Comparison of ENCODE assay signal across 10 cellular contexts in the genomic region with DNA sequence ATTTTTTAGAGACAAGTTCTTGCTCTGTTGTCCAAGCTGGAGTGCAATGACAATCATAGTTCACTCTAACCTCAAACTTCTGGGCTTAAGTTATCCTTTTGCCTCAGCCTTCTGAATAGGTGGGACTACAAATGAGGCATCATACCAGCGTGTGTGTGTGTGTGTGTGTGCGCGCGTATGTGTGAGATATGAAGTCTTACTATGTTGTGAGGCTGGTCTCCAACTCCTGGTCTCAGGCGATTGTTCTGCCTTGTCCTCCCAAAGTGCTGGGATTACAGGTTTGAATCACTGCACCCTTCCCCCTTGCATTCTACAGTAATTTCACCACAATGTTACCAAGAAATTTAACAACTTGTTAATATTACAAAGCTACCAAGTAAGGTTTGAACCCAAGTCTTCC. TPM values are rescaled to one million over a fixed set of nuclear protein-coding genes. Genes with fewer than 3 reads are reported as not detected.
DNase-seq lines count a peak whose midpoint lies in the region; ATAC-seq, FAIRE-seq and TF ChIP-seq lines count a peak whose summit lies in the region.
"Had no signal": no experiment of that assay in that cellular context is flagged by ENCODE, and none has a peak within 500 bp of the region (broad histone marks: within the 10 kb centered on the region; RNA-seq: fewer than 3 reads in every experiment).

No MANE protein-coding gene starts in this region.

- in situ Hi-C loops in HepG2 (cut with HindIII; ENCODE audit: extremely low pct_ligation_motif_present, low pct_unique_long_range_greater_than_20kb): no loop called here
- in situ Hi-C loops in K562 (cut with MboI): no loop called here

- peaks cover 0 to 15% (median 11%) of the 10 kb centered on the region in 3 donors for H3K36me3 Mint-ChIP-seq in naive thymus-derived CD8-positive, alpha-beta T cell
- H3K36me3 Mint-ChIP-seq in type B pancreatic cell: no peaks in the 10 kb centered on the region

- H3K4me1 ChIP-seq in liver (ENCODE audit: control insufficient read depth in 4 of 4, insufficient read depth in 4 of 4, low read length in 3 of 4) (peaks cover 7 to 10% (median 8%) of the 10 kb centered on the region in 4 donors), HepG2 (ENCODE audit: insufficient read depth, low read length) (peaks cover 27% of the 10 kb centered on the region), K562 (replicated peaks in 1 of 2; ENCODE audit: control insufficient read depth in 2 of 2, insufficient read depth in 2 of 2, low read length in 2 of 2) (peaks cover 6 to 7% of the 10 kb centered on the region in 2 experiments; a peak in 3 of 5 replicates), aorta (ENCODE audit: control insufficient read depth in 1 of 2, insufficient read depth in 2 of 2, low read length in 2 of 2) (peaks cover 3 to 13% of the 10 kb centered on the region in 2 donors)

- DNase-seq in HepG2 (ENCODE audit: low spot score) (no peak), K562 (ENCODE audit: extremely low read depth in 1 of 4, low spot score in 3 of 4) (no peak), aorta (no peak), type B pancreatic cell (ENCODE audit: extremely low spot score, unreplicated experiment) (no peak), NCI-H82 treated with DMSO at 0.1 percent for 48 hours (lab: John Stamatoyannopoulos, UW; ENCODE audit: unreplicated experiment) (no peak)
- DNase-seq in naive thymus-derived CD8-positive, alpha-beta T cell: peak in 1 of 10 donors; percentile 50
- DNase-seq: NCI-H1105 treated with DMSO at 0.1 percent for 48 hours had no signal

- no peak for TF ChIP-seq RAD21 in liver (IDR thresholded peaks at IDR 0.05)
- no peak for TF ChIP-seq RAD21 in HepG2 (CRISPR knock-in tag; IDR thresholded peaks at IDR 0.05)
- no peak for TF ChIP-seq RAD21 in K562 (CRISPR knock-in tag; conservative IDR thresholded peaks at IDR 0.05 in 1 of 2, IDR thresholded peaks at IDR 0.05 in 1 of 2)

- no peak overlapping the region for H3K4me2 ChIP-seq in HepG2 (ENCODE audit: low read depth, low read length)
- H3K4me2 ChIP-seq in K562 (ENCODE audit: insufficient read depth, low read length): no peak overlapping the region

- POLR2A ChIA-PET in HepG2 (lab: Yijun Ruan, JAX): no interaction called here
- POLR2A ChIA-PET in K562 (lab: Yijun Ruan, JAX): no interaction called here
- POLR2A ChIA-PET in naive thymus-derived CD8-positive, alpha-beta T cell (lab: Charles Lee): interaction anchor here (0.6 to 1.9 kb wide), 12 partner anchors 9 to 868 kb away, joined by 3 to 20 read pairs (median 4); a partner anchor contains a TSS

- FAIRE-seq in HepG2 (lab: Jason Lieb, UNC) (no peak), K562 (lab: Jason Lieb, UNC) (no peak)

- TF ChIP-seq POLR2A in HepG2 (IDR thresholded peaks at IDR 0.05; ENCODE audit: insufficient read depth in 1 of 2, low read depth in 2 of 2, low read length in 2 of 2) (no peak), K562 (conservative IDR thresholded peaks at IDR 0.05) (no peak)

- H3K4me3 Mint-ChIP-seq in naive thymus-derived CD8-positive, alpha-beta T cell: peak overlapping the region; percentile 87 to 100 (median 100)
- H3K4me3 Mint-ChIP-seq in type B pancreatic cell: no peak overlapping the region

- H4K20me1 ChIP-seq in HepG2 (ENCODE audit: insufficient read depth, low read length): no peaks in the 10 kb centered on the region
- H4K20me1 ChIP-seq in K562 (replicated peaks; ENCODE audit: control insufficient read depth, insufficient read depth, low read length): no peaks in the 10 kb centered on the region

- no peaks in the 10 kb centered on the region for H3K9me1 ChIP-seq in K562 (ENCODE audit: control insufficient read depth, insufficient read depth, low read length)

- H3K9me3 ChIP-seq in liver (ENCODE audit: control insufficient read depth in 4 of 4, low read length in 3 of 4) (no peaks in the 10 kb centered on the region), HepG2 (ENCODE audit: low read length) (no peaks in the 10 kb centered on the region), K562 (replicated peaks; ENCODE audit: control insufficient read depth, insufficient read depth, low read depth, low read length) (no peaks in the 10 kb centered on the region), aorta (ENCODE audit: control insufficient read depth, low read length) (no peaks in the 10 kb centered on the region)

- H3K4me3 ChIP-seq in liver (ENCODE audit: low read depth in 1 of 3, low read length in 3 of 3) (no peak overlapping the region), HepG2 (replicated peaks in 1 of 3; ENCODE audit: insufficient read depth in 1 of 3, low read depth in 2 of 3, low read length in 3 of 3) (no peak overlapping the region), K562 (no peak overlapping the region), aorta (ENCODE audit: low read length in 2 of 2) (no peak overlapping the region)
- H3K4me3 ChIP-seq: SK-N-MC had no signal

- H3K79me2 ChIP-seq in HepG2 (ENCODE audit: insufficient read depth, low read length): no peaks in the 10 kb centered on the region
- no peaks in the 10 kb centered on the region for H3K79me2 ChIP-seq in K562 (ENCODE audit: control insufficient read depth, insufficient read depth, low read length)

- H3K36me3 ChIP-seq in liver (ENCODE audit: control insufficient read depth in 4 of 4, insufficient read depth in 3 of 4, low read depth in 1 of 4, low read length in 3 of 4): peaks cover 0 to 6% (median 2%) of the 10 kb centered on the region in 4 donors
- no peaks in the 10 kb centered on the region for H3K36me3 ChIP-seq in HepG2 (replicated peaks in 1 of 2; ENCODE audit: control insufficient read depth in 1 of 2, insufficient read depth in 2 of 2, low read length in 2 of 2)
- no peaks in the 10 kb centered on the region for H3K36me3 ChIP-seq in K562 (ENCODE audit: control insufficient read depth, insufficient read depth, low read length)
- peaks cover 0 to 2% of the 10 kb centered on the region in 2 donors for H3K36me3 ChIP-seq in aorta (ENCODE audit: control insufficient read depth in 1 of 2, insufficient read depth in 2 of 2, low read length in 1 of 2)

- no peaks in the 10 kb centered on the region for H3K27me3 Mint-ChIP-seq in naive thymus-derived CD8-positive, alpha-beta T cell
- H3K27me3 Mint-ChIP-seq in type B pancreatic cell: no peaks in the 10 kb centered on the region

- TF ChIP-seq CTCF in liver (IDR thresholded peaks at IDR 0.05; ENCODE audit: low read depth, low read length, missing input control): no peak
- no peak for TF ChIP-seq CTCF in HepG2 (CRISPR knock-in tag; IDR thresholded peaks at IDR 0.05)
- no peak for TF ChIP-seq CTCF in K562 (IDR thresholded peaks at IDR 0.05 in 2 of 3, conservative IDR thresholded peaks at IDR 0.05 in 1 of 3; ENCODE audit: insufficient read depth in 2 of 3, low read depth in 1 of 3, low read length in 3 of 3)
- no peak for TF ChIP-seq CTCF in type B pancreatic cell (conservative IDR thresholded peaks at IDR 0.05)

- CTCF ChIA-PET in HepG2 (lab: Yijun Ruan, JAX; ENCODE audit: low intra/inter-chr PET ratio, low total read pairs): no interaction called here
- CTCF ChIA-PET in K562 (lab: Yijun Ruan, JAX; ENCODE audit: low intra/inter-chr PET ratio): no interaction called here

- H3K4me1 Mint-ChIP-seq in naive thymus-derived CD8-positive, alpha-beta T cell: peaks cover 31 to 78% (median 59%) of the 10 kb centered on the region in 4 donors
- H3K4me1 Mint-ChIP-seq in type B pancreatic cell (ENCODE audit: unreplicated experiment): peaks cover 11% of the 10 kb centered on the region

- intact Hi-C loops in HepG2 (cut with micrococcal nuclease; ENCODE audit: unreplicated experiment) (loop anchor here (1.0 kb wide), 1 partner anchor 128 kb away; no protein-coding TSS in a partner anchor), K562 (cut with micrococcal nuclease) (no loop called here), aorta (cut with DNase I) (no loop called here)

- BruUV-seq in HepG2 (replicated peaks; lab: Mats Ljungman, UMichigan) (no TSS peak), K562 (replicated peaks; lab: Mats Ljungman, UMichigan) (no TSS peak)

- H2AFZ ChIP-seq in HepG2 (ENCODE audit: low read length) (no peak overlapping the region), K562 (ENCODE audit: low read depth, low read length) (no peak overlapping the region)

- peak overlapping the region; percentile 93 to 100 (median 98) for H3K27ac Mint-ChIP-seq in naive thymus-derived CD8-positive, alpha-beta T cell
- no peak overlapping the region for H3K27ac Mint-ChIP-seq in type B pancreatic cell

- TF ChIP-seq EP300 in HepG2 (IDR thresholded peaks at IDR 0.05; ENCODE audit: low read depth in 2 of 2, low read length in 2 of 2): no peak
- no peak for TF ChIP-seq EP300 in HepG2 (CRISPR knock-in tag; IDR thresholded peaks at IDR 0.05; ENCODE audit: borderline replicate concordance)
- TF ChIP-seq EP300 in K562 (IDR thresholded peaks at IDR 0.05; ENCODE audit: low read length): no peak

- peaks cover 0 to 4% (median 0%) of the 10 kb centered on the region in 9 donors for H3K9me3 Mint-ChIP-seq in naive thymus-derived CD8-positive, alpha-beta T cell
- no peaks in the 10 kb centered on the region for H3K9me3 Mint-ChIP-seq in type B pancreatic cell

- whole genome bisulfite sequencing in liver: 57% methylated on average over 5 of the region's 5 CpGs
- WGBS in HepG2 (ENCODE audit: low lambda C conversion rate): 59% methylated on average over 4 of the region's 5 CpGs
- 32% methylated on average over 5 of the region's 5 CpGs for WGBS in K562 (ENCODE audit: insufficient coverage, low coverage, missing lambda C conversion rate)
- 62 to 73% methylated on average over 5 of the region's 5 CpGs for WGBS in aorta, 2 donors

- H3K27me3 ChIP-seq in liver (ENCODE audit: control insufficient read depth in 4 of 4, insufficient read depth in 4 of 4, low read length in 3 of 4) (no peaks in the 10 kb centered on the region), HepG2 (ENCODE audit: control insufficient read depth in 1 of 2, insufficient read depth in 2 of 2, low read length in 2 of 2) (no peaks in the 10 kb centered on the region), K562 (ENCODE audit: control insufficient read depth in 2 of 2, insufficient read depth in 2 of 2, low read length in 2 of 2) (no peaks in the 10 kb centered on the region), aorta (ENCODE audit: control insufficient read depth in 1 of 2, insufficient read depth in 2 of 2, low read length in 1 of 2) (no peaks in the 10 kb centered on the region)

- ATAC-seq in HepG2 (no peak), K562 (no peak; the same call in 2 of the 3 replicates), aorta (ENCODE audit: low FRiP score) (no peak), HG02571 (IDR thresholded peaks at IDR 0.05; ENCODE audit: unreplicated experiment) (no peak)
- ATAC-seq in naive thymus-derived CD8-positive, alpha-beta T cell: peak; percentile 33 to 37

- H3K9ac ChIP-seq in liver (ENCODE audit: low read depth in 1 of 2, low read length in 2 of 2) (peak overlapping the region in 1 of 2 donors; percentile 87), HepG2 (ENCODE audit: insufficient read depth, low read depth, low read length) (no peak overlapping the region), K562 (ENCODE audit: insufficient read depth in 1 of 2, low read depth in 2 of 2, low read length in 2 of 2) (no peak overlapping the region)

- H3K27ac ChIP-seq in liver (ENCODE audit: low read depth in 1 of 2, low read length in 2 of 2): peak overlapping the region; percentile 67 to 75
- no peak overlapping the region for H3K27ac ChIP-seq in HepG2 (ENCODE audit: extremely low read length, insufficient read depth, low read length)
- H3K27ac ChIP-seq in K562 (ENCODE audit: extremely low read depth, low read depth, low read length): peak overlapping the region; percentile 58; the same call in 1 of the 3 replicates
- peak overlapping the region; percentile 18 to 57 for H3K27ac ChIP-seq in aorta (ENCODE audit: low read depth in 1 of 2, low read length in 2 of 2)
- H3K27ac ChIP-seq: SK-N-MC had no signal

RNA-seq across cellular contexts. Expression of a gene that starts 0.7 kb away (rescaled TPM):
- total RNA-seq in liver: 10 to 100 TPM in 1 of 2 donors, 1 to 10 TPM in 1; 7.4 to 18.2 TPM
- 10 to 100 TPM; 10.4 to 17.9 TPM for polyA plus RNA-seq in liver
- 5.1 and 6.6 TPM in 2 replicates for total RNA-seq in HepG2 (2016; rRNA removed; fragmentation: Illumina TruSeq; extraction: Trizol)
- total RNA-seq in HepG2 (2016; cell fraction: cytosol; rRNA removed; fragmentation: Illumina TruSeq; extraction: Trizol; ENCODE audit: low read depth): 0.51 and 0.53 TPM in 2 replicates
- 4.8 and 7.1 TPM in 2 replicates for total RNA-seq in HepG2 (2016; cell fraction: insoluble cytoplasmic fraction; rRNA removed; fragmentation: Illumina TruSeq; extraction: Trizol)
- 0.86 and 1.2 TPM in 2 replicates for total RNA-seq in HepG2 (2016; cell fraction: membrane; rRNA removed; fragmentation: Illumina TruSeq; extraction: Trizol)
- total RNA-seq in HepG2 (2016; cell fraction: nucleus; rRNA removed; fragmentation: Illumina TruSeq; extraction: Trizol): 3.4 and 3.8 TPM in 2 replicates
- polyA plus RNA-seq in HepG2 (2011; rRNA removed): 6.2 and 7.3 TPM in 2 replicates
- polyA plus RNA-seq in HepG2 (2011; cell fraction: cytosol; rRNA removed): 5.1 and 8.2 TPM in 2 replicates
- polyA plus RNA-seq in HepG2 (2011; cell fraction: nucleus; rRNA removed): 3.9 and 5.4 TPM in 2 replicates
- 11.6 and 25.8 TPM in 2 replicates for polyA plus RNA-seq in HepG2 (2012)
- polyA plus RNA-seq in HepG2 (2016; cell fraction: cytosol; fragmentation: Illumina TruSeq; extraction: Trizol; ENCODE audit: low read depth): 0.31 and 0.38 TPM in 2 replicates
- 4.5 and 5.3 TPM in 2 replicates for polyA plus RNA-seq in HepG2 (2016; cell fraction: insoluble cytoplasmic fraction; fragmentation: Illumina TruSeq; extraction: Trizol; ENCODE audit: low read depth)
- polyA plus RNA-seq in HepG2 (2016; cell fraction: membrane; fragmentation: Illumina TruSeq; extraction: Trizol; ENCODE audit: low read depth): 0.63 and 1.6 TPM in 2 replicates
- 3.5 and 3.7 TPM in 2 replicates for polyA plus RNA-seq in HepG2 (2016; cell fraction: nucleus; fragmentation: Illumina TruSeq; extraction: Trizol; ENCODE audit: insufficient read depth, low read depth)
- polyA minus RNA-seq in HepG2 (2011; rRNA and poly(A)+ RNA removed; ENCODE audit: low replicate concordance): 4.0 and 4.2 TPM in 2 replicates
- 3.3 and 6.6 TPM in 2 replicates for polyA minus RNA-seq in HepG2 (2011; cell fraction: cytosol; rRNA and poly(A)+ RNA removed)
- 9.0 and 14.0 TPM in 2 replicates for polyA minus RNA-seq in HepG2 (2011; cell fraction: nucleus; rRNA and poly(A)+ RNA removed)
- total RNA-seq in K562 (2011; cell fraction: chromatin; rRNA removed; ENCODE audit: low replicate concordance): 0.21 and 0.55 TPM in 2 replicates
- total RNA-seq in K562 (2011; cell fraction: nucleolus; rRNA removed): 0.17 TPM in 1 of 2 replicates, not detected in the other
- 0.23 TPM in 1 of 2 replicates, not detected in the other for total RNA-seq in K562 (2011; cell fraction: nucleoplasm; rRNA removed)
- total RNA-seq in K562 (2014; rRNA removed): 0.45 and 0.73 TPM in 2 replicates
- 0.69 and 1.1 TPM in 2 replicates for total RNA-seq in K562 (2014; rRNA removed; fragmentation: Illumina TruSeq; extraction: Trizol)
- 2.0 and 2.2 TPM in 2 replicates for total RNA-seq in K562 (2015; rRNA removed; fragmentation: Illumina TruSeq; extraction: Trizol)
- total RNA-seq in K562 (2021): 0.71 and 1.1 TPM in 2 replicates
- 0.45 and 2.2 TPM in 2 replicates for polyA plus RNA-seq in K562 (2011; rRNA removed)
- polyA plus RNA-seq in K562 (2011; cell fraction: cytosol; rRNA removed): 0.21 and 1.7 TPM in 2 replicates
- 0.57 and 2.3 TPM in 2 replicates for polyA plus RNA-seq in K562 (2011; cell fraction: nucleus; rRNA removed)
- polyA plus RNA-seq in K562 (2012): 1.7 and 7.3 TPM in 2 replicates
- 0.98 and 1.0 TPM in 2 replicates for polyA plus RNA-seq in K562 (2014; fragmentation: Illumina TruSeq; extraction: Trizol)
- polyA plus RNA-seq in K562 (2014; fragmentation: Nextera tagmentation; extraction: Ambion mirVana): under 1 TPM; 0.63 to 0.84 TPM
- polyA plus RNA-seq in K562 (2014; rRNA removed): 0.58 and 1.7 TPM in 2 replicates
- 0.49 and 2.9 TPM in 2 replicates for polyA minus RNA-seq in K562 (2011; rRNA and poly(A)+ RNA removed)
- polyA minus RNA-seq in K562 (2011; cell fraction: cytosol; rRNA and poly(A)+ RNA removed): 1.0 TPM in 1 of 2 replicates, not detected in the other
- polyA minus RNA-seq in K562 (2011; cell fraction: nucleus; rRNA and poly(A)+ RNA removed): 0.27 and 1.8 TPM in 2 replicates
- 100 to 1,000 TPM; 151 to 164 TPM for total RNA-seq in naive thymus-derived CD8-positive, alpha-beta T cell
- 10 to 100 TPM; 86.0 to 98.3 (median 90.2) TPM for polyA plus RNA-seq in naive thymus-derived CD8-positive, alpha-beta T cell
- 100 to 1,000 TPM; 110 to 123 TPM for total RNA-seq in aorta
- 100 to 1,000 TPM in 1 of 2 donors, 10 to 100 TPM in 1; 67.6 to 217 TPM for polyA plus RNA-seq in aorta
- total RNA-seq in type B pancreatic cell (ENCODE audit: low replicate concordance): 7.3 and 17.8 TPM in 2 replicates

RNA-seq across cellular contexts. Expression of a gene that starts 49.2 kb away (rescaled TPM):
- 10 to 100 TPM in 1 of 2 donors, under 1 TPM in 1; 0.89 to 27.8 TPM for total RNA-seq in liver
- 10 to 100 TPM in 1 of 2 donors, 1 to 10 TPM in 1; 7.6 to 26.0 TPM for polyA plus RNA-seq in liver
- total RNA-seq in HepG2 (2016; rRNA removed; fragmentation: Illumina TruSeq; extraction: Trizol): not detected in 2 replicates
- not detected in 2 replicates for total RNA-seq in HepG2 (2016; cell fraction: cytosol; rRNA removed; fragmentation: Illumina TruSeq; extraction: Trizol; ENCODE audit: low read depth)
- not detected in 2 replicates for total RNA-seq in HepG2 (2016; cell fraction: insoluble cytoplasmic fraction; rRNA removed; fragmentation: Illumina TruSeq; extraction: Trizol)
- not detected in 2 replicates for total RNA-seq in HepG2 (2016; cell fraction: membrane; rRNA removed; fragmentation: Illumina TruSeq; extraction: Trizol)
- total RNA-seq in HepG2 (2016; cell fraction: nucleus; rRNA removed; fragmentation: Illumina TruSeq; extraction: Trizol): not detected in 2 replicates
- not detected in 2 replicates for polyA plus RNA-seq in HepG2 (2011; rRNA removed)
- not detected in 2 replicates for polyA plus RNA-seq in HepG2 (2011; cell fraction: cytosol; rRNA removed)
- not detected in 2 replicates for polyA plus RNA-seq in HepG2 (2011; cell fraction: nucleus; rRNA removed)
- not detected in 2 replicates for polyA plus RNA-seq in HepG2 (2012)
- not detected in 2 replicates for polyA plus RNA-seq in HepG2 (2016; cell fraction: cytosol; fragmentation: Illumina TruSeq; extraction: Trizol; ENCODE audit: low read depth)
- polyA plus RNA-seq in HepG2 (2016; cell fraction: insoluble cytoplasmic fraction; fragmentation: Illumina TruSeq; extraction: Trizol; ENCODE audit: low read depth): not detected in 2 replicates
- not detected in 2 replicates for polyA plus RNA-seq in HepG2 (2016; cell fraction: membrane; fragmentation: Illumina TruSeq; extraction: Trizol; ENCODE audit: low read depth)
- polyA plus RNA-seq in HepG2 (2016; cell fraction: nucleus; fragmentation: Illumina TruSeq; extraction: Trizol; ENCODE audit: insufficient read depth, low read depth): not detected in 2 replicates
- not detected in 2 replicates for polyA minus RNA-seq in HepG2 (2011; rRNA and poly(A)+ RNA removed; ENCODE audit: low replicate concordance)
- not detected in 2 replicates for polyA minus RNA-seq in HepG2 (2011; cell fraction: cytosol; rRNA and poly(A)+ RNA removed)
- polyA minus RNA-seq in HepG2 (2011; cell fraction: nucleus; rRNA and poly(A)+ RNA removed): not detected in 2 replicates
- total RNA-seq in K562 (2011; cell fraction: chromatin; rRNA removed; ENCODE audit: low replicate concordance): not detected in 2 replicates
- total RNA-seq in K562 (2011; cell fraction: nucleolus; rRNA removed): not detected in 2 replicates
- not detected in 2 replicates for total RNA-seq in K562 (2011; cell fraction: nucleoplasm; rRNA removed)
- total RNA-seq in K562 (2014; rRNA removed): not detected in 2 replicates
- total RNA-seq in K562 (2014; rRNA removed; fragmentation: Illumina TruSeq; extraction: Trizol): not detected in 2 replicates
- not detected in 2 replicates for total RNA-seq in K562 (2015; rRNA removed; fragmentation: Illumina TruSeq; extraction: Trizol)
- total RNA-seq in K562 (2021): not detected in 2 replicates
- polyA plus RNA-seq in K562 (2011; rRNA removed): not detected in 2 replicates
- not detected in 2 replicates for polyA plus RNA-seq in K562 (2011; cell fraction: cytosol; rRNA removed)
- polyA plus RNA-seq in K562 (2011; cell fraction: nucleus; rRNA removed): not detected in 2 replicates
- polyA plus RNA-seq in K562 (2012): 0.03 TPM in 1 of 2 replicates, not detected in the other
- not detected in 2 replicates for polyA plus RNA-seq in K562 (2014; fragmentation: Illumina TruSeq; extraction: Trizol)
- polyA plus RNA-seq in K562 (2014; fragmentation: Nextera tagmentation; extraction: Ambion mirVana): under 1 TPM in 1 of 2 experiments, not detected in 1; 0.03 TPM
- not detected in 2 replicates for polyA plus RNA-seq in K562 (2014; rRNA removed)
- not detected in 2 replicates for polyA minus RNA-seq in K562 (2011; rRNA and poly(A)+ RNA removed)
- polyA minus RNA-seq in K562 (2011; cell fraction: cytosol; rRNA and poly(A)+ RNA removed): not detected in 2 replicates
- polyA minus RNA-seq in K562 (2011; cell fraction: nucleus; rRNA and poly(A)+ RNA removed): not detected in 2 replicates
- total RNA-seq in naive thymus-derived CD8-positive, alpha-beta T cell: under 1 TPM in 1 of 2 experiments, not detected in 1; 0.14 TPM
- polyA plus RNA-seq in naive thymus-derived CD8-positive, alpha-beta T cell: not detected
- under 1 TPM in 1 of 2 donors, not detected in 1; 0.21 TPM for total RNA-seq in aorta
- polyA plus RNA-seq in aorta: not detected
- not detected in 2 replicates for total RNA-seq in type B pancreatic cell (ENCODE audit: low replicate concordance)

Comparison
In these comparisons a context has a peak if more than half of its experiments do, and no peak if none do; other contexts are left out.
1. ATAC-seq: peak in naive thymus-derived CD8-positive, alpha-beta T cell (2 of 2); none in HepG2 (single experiment), K562 (single experiment), aorta (single experiment) and HG02571 (single experiment).